Comparison of ENCODE assay signal across 15 cellular contexts in the genomic region with DNA sequence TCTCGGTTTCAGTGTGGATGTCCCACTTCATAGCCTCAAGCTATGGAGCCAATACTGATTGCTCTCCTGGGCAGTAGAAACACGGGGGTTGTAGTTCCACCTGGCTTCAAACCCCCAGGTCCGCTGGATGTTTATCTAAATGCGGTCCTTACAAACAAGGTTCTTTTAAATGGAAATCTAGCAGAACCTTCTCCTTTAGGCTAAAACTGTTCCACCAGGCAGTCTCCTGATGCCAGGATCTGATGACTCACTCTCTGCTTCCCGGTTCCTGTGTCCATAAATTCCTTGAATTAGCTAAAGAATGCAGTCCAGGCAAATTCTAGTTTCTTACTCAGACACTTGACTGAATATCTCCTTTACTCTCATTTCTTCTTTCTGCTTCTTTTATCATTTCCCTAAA.
DNase-seq lines count a peak whose midpoint lies in the region; ATAC-seq and TF ChIP-seq lines count a peak whose summit lies in the region.
"Had no signal": no experiment of that assay in that cellular context is flagged by ENCODE, and none has a peak within 500 bp of the region (broad histone marks: within the 10 kb centered on the region; RNA-seq: fewer than 3 reads in every experiment).

No MANE protein-coding gene starts in this region.

- ATAC-seq in HG03457 (IDR thresholded peaks at IDR 0.05; ENCODE audit: unreplicated experiment) = no peak
- ATAC-seq: gastrocnemius medialis; naive thymus-derived CD4-positive, alpha-beta T cell had no signal

- H3K4me2 ChIP-seq in mesendoderm (ENCODE audit: low read length) = no peak overlapping the region

- H3K9me3 Mint-ChIP-seq in chondrocyte (ENCODE audit: low read depth) = peaks cover 21% of the 10 kb centered on the region

- H4K5ac ChIP-seq in mesendoderm (ENCODE audit: low read length) = no peak overlapping the region

- H2BK120ac ChIP-seq in mesendoderm (ENCODE audit: low read depth, low read length) = no peak overlapping the region

- H3K18ac ChIP-seq in mesendoderm (ENCODE audit: low read length) = no peak overlapping the region

- H3K4me3 Mint-ChIP-seq in chondrocyte (ENCODE audit: unreplicated experiment) = peak overlapping the region; percentile 72
- H3K4me3 Mint-ChIP-seq: CD4-positive, CD25-positive, alpha-beta regulatory T cell; naive thymus-derived CD4-positive, alpha-beta T cell had no signal

- H3K4me1 ChIP-seq in mesendoderm (ENCODE audit: control insufficient read depth, low read depth, low read length) = no peaks in the 10 kb centered on the region
- H3K4me1 ChIP-seq: gastrocnemius medialis had no signal

- H2BK15ac ChIP-seq in mesendoderm (replicated peaks; ENCODE audit: low read depth) = no peak overlapping the region

- H3K27me3 Mint-ChIP-seq in chondrocyte (ENCODE audit: low read depth) = no peaks in the 10 kb centered on the region

- DNase-seq in AG08395 (ENCODE audit: low spot score) (peak; percentile 90), M059J (ENCODE audit: low read depth) (peak; percentile 94), chondrocyte (ENCODE audit: low spot score) (no peak), mesendoderm (peak; percentile 52), NCI-H345 (lab: John Stamatoyannopoulos, UW) (no peak), AML-193 (lab: John Stamatoyannopoulos, UW) (no peak)
- DNase-seq in stimulated activated CD4-positive, alpha-beta T cell treated with anti-CD3 and anti-CD28 coated beads, Interleukin-2, amount 100 ng/mL, for 48 hours = no peak
- DNase-seq: activated gamma-delta T cell; CD4-positive, CD25-positive, alpha-beta regulatory T cell; H7; naive thymus-derived CD4-positive, alpha-beta T cell; NCI-H524; T-helper 9 cell had no signal

- peaks cover 34% of the 10 kb centered on the region for H3K4me1 Mint-ChIP-seq in chondrocyte (ENCODE audit: low read depth)

- no peak overlapping the region for H3K27ac ChIP-seq in mesendoderm (ENCODE audit: low read depth, low read length)
- H3K27ac ChIP-seq: gastrocnemius medialis had no signal

- H3K4me3 ChIP-seq in mesendoderm (ENCODE audit: low read length) = no peak overlapping the region
- H3K4me3 ChIP-seq: gastrocnemius medialis had no signal

- no peak overlapping the region for H3K9ac ChIP-seq in mesendoderm (ENCODE audit: low read length)

- peaks cover 12% of the 10 kb centered on the region for H3K36me3 Mint-ChIP-seq in chondrocyte (ENCODE audit: low read depth)
- H3K36me3 Mint-ChIP-seq: CD4-positive, CD25-positive, alpha-beta regulatory T cell had no signal

- H4K8ac ChIP-seq in mesendoderm (ENCODE audit: low read depth, low read length) = no peak overlapping the region

- H3K27me3 ChIP-seq in mesendoderm (ENCODE audit: insufficient read depth, low read length, poor library complexity) = no peaks in the 10 kb centered on the region
- H3K27me3 ChIP-seq: gastrocnemius medialis had no signal

- no peak overlapping the region for H3K23ac ChIP-seq in mesendoderm (ENCODE audit: low read length)

- no peaks in the 10 kb centered on the region for H3K79me1 ChIP-seq in mesendoderm (ENCODE audit: low read length)

- no peak overlapping the region for H2BK5ac ChIP-seq in mesendoderm (ENCODE audit: low read length)

- WGBS in mesendoderm (ENCODE audit: extremely low coverage, insufficient coverage, low lambda C conversion rate) = no CpG with 5 or more reads among the region's 5 CpGs

- no peak overlapping the region for H2AK5ac ChIP-seq in mesendoderm (ENCODE audit: low read length)

- no peak overlapping the region for H3K4ac ChIP-seq in mesendoderm (ENCODE audit: low read depth, low read length)

- no peak for TF ChIP-seq CTCF in chondrocyte (IDR thresholded peaks at IDR 0.05)

- peak overlapping the region; percentile 95 for H3K27ac Mint-ChIP-seq in chondrocyte (ENCODE audit: unreplicated experiment)
- H3K27ac Mint-ChIP-seq: CD4-positive, CD25-positive, alpha-beta regulatory T cell; naive thymus-derived CD4-positive, alpha-beta T cell had no signal

- H3K36me3 ChIP-seq in mesendoderm (ENCODE audit: control insufficient read depth, insufficient read depth, low read length) = no peaks in the 10 kb centered on the region
- H3K36me3 ChIP-seq: gastrocnemius medialis had no signal

- H3K56ac ChIP-seq in mesendoderm (ENCODE audit: low read length) = no peak overlapping the region

- H3K79me2 ChIP-seq in mesendoderm (ENCODE audit: control insufficient read depth, insufficient read depth, low read length) = no peaks in the 10 kb centered on the region

Comparison
In these comparisons a context has a peak if more than half of its experiments do, and no peak if none do; other contexts are left out.
1. DNase-seq: peak in AG08395 (single experiment), M059J (single experiment) and mesendoderm (single experiment); none in chondrocyte (single experiment), NCI-H345 (single experiment), stimulated activated CD4-positive, alpha-beta T cell treated with anti-CD3 and anti-CD28 coated beads, Interleukin-2, amount 100 ng/mL, for 48 hours (0 of 2) and AML-193 (0 of 2).